Comparison of ENCODE assay signal across 6 cellular contexts in genomic region chr20:63776875-63777274, GRCh38. TPM values are rescaled to one million over a fixed set of nuclear protein-coding genes. Genes with fewer than 3 reads are reported as not detected.
A peak's percentile ranks its signal among the peaks of the same experiment; 100 is the strongest.
DNase-seq lines count a peak whose midpoint lies in the region; ATAC-seq, FAIRE-seq and TF ChIP-seq lines count a peak whose summit lies in the region.
"Not testable (repeated sequence)": the region's sequence is repeated elsewhere in the genome, so short reads cannot be mapped to it uniquely, and the experiment has no call there.
"Had no signal": no experiment of that assay in that cellular context is flagged by ENCODE, and none has a peak within 500 bp of the region (broad histone marks: within the 10 kb centered on the region; RNA-seq: fewer than 3 reads in every experiment).

No MANE protein-coding gene starts in this region.

- H3K27ac Mint-ChIP-seq in glutamatergic neuron (ENCODE audit: unreplicated experiment) (peak overlapping the region; percentile 36), type B pancreatic cell (peak overlapping the region; percentile 43)

- not testable (repeated sequence) for H3K27me3 Mint-ChIP-seq in glutamatergic neuron (ENCODE audit: unreplicated experiment); type B pancreatic cell

- not testable (repeated sequence) for TF ChIP-seq CTCF in HEK293 (tag by site-specific recombination; IDR thresholded peaks at IDR 0.05); H1 (IDR thresholded peaks at IDR 0.05; ENCODE audit: control extremely low read depth in 1 of 3, insufficient read depth in 1 of 3, low read depth in 1 of 3, low read length in 3 of 3); glutamatergic neuron (IDR thresholded peaks at IDR 0.05; ENCODE audit: partially characterized antibody, unreplicated experiment); HepG2 (CRISPR knock-in tag; IDR thresholded peaks at IDR 0.05); type B pancreatic cell (conservative IDR thresholded peaks at IDR 0.05)

- BruUV-seq in HepG2 (replicated peaks; lab: Mats Ljungman, UMichigan): not testable (repeated sequence)

- not testable (repeated sequence) for H3K9me3 ChIP-seq in HEK293 (ENCODE audit: control insufficient read depth, insufficient read depth, low read depth, low read length); H1 (ENCODE audit: insufficient read depth in 2 of 2, low read depth in 1 of 2, low read length in 1 of 2); HepG2 (ENCODE audit: low read length)

- not testable (repeated sequence) for H3K4ac ChIP-seq in H1 (replicated peaks; ENCODE audit: insufficient read length, low read depth, low read length)

- TF ChIP-seq POLR2A in H1 (IDR thresholded peaks at IDR 0.05; ENCODE audit: control extremely low read depth in 1 of 2, low read depth in 2 of 2, low read length in 2 of 2); HepG2 (IDR thresholded peaks at IDR 0.05; ENCODE audit: insufficient read depth in 1 of 2, low read depth in 2 of 2, low read length in 2 of 2): not testable (repeated sequence)

- not testable (repeated sequence) for H2BK15ac ChIP-seq in H1 (ENCODE audit: low read length)

- H2BK12ac ChIP-seq in H1 (ENCODE audit: low read depth, low read length): not testable (repeated sequence)

- in situ Hi-C loops in HepG2 (cut with HindIII; ENCODE audit: extremely low pct_ligation_motif_present, low pct_unique_long_range_greater_than_20kb): not testable (repeated sequence)

- not testable (repeated sequence) for H3K56ac ChIP-seq in H1 (replicated peaks; ENCODE audit: insufficient read length, low read depth, low read length)

- peaks cover 14% of the 10 kb centered on the region for H3K79me1 ChIP-seq in H1 (ENCODE audit: low read depth, low read length)

- not testable (repeated sequence) for H3K9ac ChIP-seq in H1 (replicated peaks in 1 of 4; ENCODE audit: extremely low read depth in 1 of 4, low read depth in 3 of 4, low read length in 3 of 4); HepG2 (ENCODE audit: insufficient read depth, low read depth, low read length)

- H3K27ac ChIP-seq in HEK293 (ENCODE audit: extremely low read depth, low read depth, low read length); H1 (ENCODE audit: low read depth, low read length); HepG2 (ENCODE audit: extremely low read length, insufficient read depth, low read length): not testable (repeated sequence)

- H3K36me3 ChIP-seq in HEK293 (ENCODE audit: control insufficient read depth in 2 of 2, insufficient read depth in 1 of 2, low read length in 2 of 2); H1 (ENCODE audit: control insufficient read depth in 2 of 4, insufficient read depth in 4 of 4, low read length in 3 of 4); HepG2 (replicated peaks in 1 of 2; ENCODE audit: control insufficient read depth in 1 of 2, insufficient read depth in 2 of 2, low read length in 2 of 2): not testable (repeated sequence)

- not testable (repeated sequence) for H3K23ac ChIP-seq in H1 (ENCODE audit: insufficient read length)

- POLR2A ChIA-PET in HEK293 (lab: Yijun Ruan, JAX); HepG2 (lab: Yijun Ruan, JAX): not testable (repeated sequence)
- POLR2A ChIA-PET in H1 (lab: Charles Lee; ENCODE audit: partially characterized antibody): interaction anchor here (1.3 kb wide), 1 partner anchor 10 kb away, joined by 3 read pairs; no protein-coding TSS in a partner anchor

- not testable (repeated sequence) for H3K18ac ChIP-seq in H1 (ENCODE audit: extremely low read depth, low read length)

- intact Hi-C loops in HepG2 (cut with micrococcal nuclease; ENCODE audit: unreplicated experiment): not testable (repeated sequence)

- H2BK120ac ChIP-seq in H1 (replicated peaks; ENCODE audit: low read depth, low read length): not testable (repeated sequence)

- peaks cover 3 to 14% of the 10 kb centered on the region in 2 experiments for H4K20me1 ChIP-seq in H1 (replicated peaks in 1 of 2; ENCODE audit: control insufficient read depth in 1 of 2, insufficient read depth in 2 of 2, low read length in 2 of 2)
- not testable (repeated sequence) for H4K20me1 ChIP-seq in HepG2 (ENCODE audit: insufficient read depth, low read length)

- CTCF ChIA-PET in HEK293 (lab: Yijun Ruan, JAX) (interaction anchor here (1.3 to 3.7 kb wide), 2 partner anchors 9 to 69 kb away, joined by 4 to 29 read pairs; partner anchors contain the start of genes ARFRP1 and ZGPAT), H1 (lab: Charles Lee; ENCODE audit: partially characterized antibody) (interaction anchor here (0.8 to 10.7 kb wide), 8 partner anchors 11 to 123 kb away, joined by 3 to 191 read pairs (median 8); partner anchors contain the start of gene SLC2A4RG)
- CTCF ChIA-PET in HepG2 (lab: Yijun Ruan, JAX; ENCODE audit: low intra/inter-chr PET ratio, low total read pairs): not testable (repeated sequence)

- TF ChIP-seq EP300 in H1 (IDR thresholded peaks at IDR 0.05; ENCODE audit: borderline replicate concordance in 1 of 2, low read depth in 2 of 2, low read length in 2 of 2); HepG2 (IDR thresholded peaks at IDR 0.05; ENCODE audit: low read depth in 2 of 2, low read length in 2 of 2); HepG2 (CRISPR knock-in tag; IDR thresholded peaks at IDR 0.05; ENCODE audit: borderline replicate concordance): not testable (repeated sequence)

- not testable (repeated sequence) for H3K27me3 ChIP-seq in H1 (replicated peaks in 1 of 4; ENCODE audit: control insufficient read depth in 3 of 4, extremely low read depth in 1 of 4, insufficient read depth in 3 of 4, low read length in 3 of 4); HepG2 (ENCODE audit: control insufficient read depth in 1 of 2, insufficient read depth in 2 of 2, low read length in 2 of 2)

- H3K23me2 ChIP-seq in H1 (ENCODE audit: low read depth, low read length): not testable (repeated sequence)

- H3K4me3 ChIP-seq in HEK293 (ENCODE audit: low read depth, low read length); H1 (ENCODE audit: extremely low read depth in 1 of 4, insufficient read depth in 2 of 4, low read depth in 3 of 4, low read length in 4 of 4); HepG2 (replicated peaks in 1 of 3; ENCODE audit: insufficient read depth in 1 of 3, low read depth in 2 of 3, low read length in 3 of 3): not testable (repeated sequence)

- peaks cover 30% of the 10 kb centered on the region for H3K4me1 Mint-ChIP-seq in glutamatergic neuron (ENCODE audit: low read depth, unreplicated experiment)
- H3K4me1 Mint-ChIP-seq in type B pancreatic cell (ENCODE audit: unreplicated experiment): peaks cover 13% of the 10 kb centered on the region

- FAIRE-seq in H1 (lab: Jason Lieb, UNC); HepG2 (lab: Jason Lieb, UNC): not testable (repeated sequence)

- 96% methylated on average over 22 of the region's 23 CpGs; no CpG with 5 or more reads in 1 of the 2 experiments for WGBS in H1 (ENCODE audit: extremely low coverage in 1 of 2, insufficient coverage in 1 of 2, insufficient read length in 1 of 2, insufficient replicate concordance in 2 of 2, low coverage in 1 of 2, low lambda C conversion rate in 2 of 2, missing lambda C conversion rate in 1 of 2), 2 experiments
- 93% methylated on average over 23 of the region's 23 CpGs for WGBS in HepG2 (ENCODE audit: low lambda C conversion rate)

- H3K4me1 ChIP-seq in HEK293 (ENCODE audit: control insufficient read depth, insufficient read depth, low read length); H1 (replicated peaks in 1 of 4; ENCODE audit: control insufficient read depth in 3 of 4, insufficient read depth in 4 of 4, low read length in 3 of 4): not testable (repeated sequence)
- peaks cover 26% of the 10 kb centered on the region for H3K4me1 ChIP-seq in HepG2 (ENCODE audit: insufficient read depth, low read length)

- H3K14ac ChIP-seq in H1 (ENCODE audit: insufficient read length): not testable (repeated sequence)

- H2BK5ac ChIP-seq in H1 (ENCODE audit: low read depth, low read length): not testable (repeated sequence)

- H2AK5ac ChIP-seq in H1 (ENCODE audit: low read depth, low read length): not testable (repeated sequence)

- H2BK20ac ChIP-seq in H1 (ENCODE audit: low read length): not testable (repeated sequence)

- not testable (repeated sequence) for H4K5ac ChIP-seq in H1 (ENCODE audit: insufficient read length, low read depth, low read length)

- ATAC-seq in HepG2: not testable (repeated sequence)

- not testable (repeated sequence) for TF ChIP-seq RAD21 in H1 (IDR thresholded peaks at IDR 0.05 in 1 of 2, conservative IDR thresholded peaks at IDR 0.05 in 1 of 2; ENCODE audit: low read depth in 2 of 2, low read length in 2 of 2); HepG2 (CRISPR knock-in tag; IDR thresholded peaks at IDR 0.05)

- not testable (repeated sequence) for H3K36me3 Mint-ChIP-seq in glutamatergic neuron (ENCODE audit: unreplicated experiment); type B pancreatic cell

- not testable (repeated sequence) for H2AFZ ChIP-seq in H1 (ENCODE audit: low read length); HepG2 (ENCODE audit: low read length)

- DNase-seq in H1 (ENCODE audit: low read depth in 1 of 2, low spot score in 2 of 2); glutamatergic neuron; HepG2 (ENCODE audit: low spot score); type B pancreatic cell (ENCODE audit: extremely low spot score, unreplicated experiment): not testable (repeated sequence)

- not testable (repeated sequence) for H3K9me3 Mint-ChIP-seq in glutamatergic neuron (ENCODE audit: unreplicated experiment); type B pancreatic cell

- H4K8ac ChIP-seq in H1 (ENCODE audit: extremely low read depth, insufficient read depth, low read length): not testable (repeated sequence)

- not testable (repeated sequence) for H4K91ac ChIP-seq in H1 (replicated peaks; ENCODE audit: insufficient read length, low read length)

- H3K79me2 ChIP-seq in H1 (ENCODE audit: control insufficient read depth in 1 of 2, insufficient read depth in 2 of 2, low read length in 2 of 2): peaks cover 4 to 11% of the 10 kb centered on the region in 2 experiments; a peak in 2 of 4 replicates
- H3K79me2 ChIP-seq in HepG2 (ENCODE audit: insufficient read depth, low read length): not testable (repeated sequence)

- H3K4me3 Mint-ChIP-seq in glutamatergic neuron (ENCODE audit: unreplicated experiment); type B pancreatic cell: not testable (repeated sequence)

- not testable (repeated sequence) for H3K4me2 ChIP-seq in H1 (ENCODE audit: insufficient read depth in 1 of 2, low read depth in 2 of 2, low read length in 2 of 2); HepG2 (ENCODE audit: low read depth, low read length)

RNA-seq across cellular contexts. Expression of gene SLC2A4RG, which starts 37.3 kb away (rescaled TPM):
- 25.0 and 29.1 TPM in 2 replicates for total RNA-seq in H1 (2021; fragmentation: NEBNext Ultra II Directional; extraction: Animal tissue kit (Norgen Biotek cat#: 25700))
- polyA plus RNA-seq in H1 (2011; rRNA removed) (15.9 and 32.9 TPM in 2 replicates), HepG2 (2011; rRNA removed) (95.9 and 105 TPM in 2 replicates)
- polyA plus RNA-seq in H1 (2011; cell fraction: cytosol; rRNA removed): 25.5 TPM
- polyA plus RNA-seq in H1 (2011; cell fraction: nucleus; rRNA removed): 164 TPM
- polyA plus RNA-seq in H1 (2012, experiment 1 of 2): 12.2 to 32.2 TPM (median 25.5 TPM) in 4 replicates
- 12.8 TPM for polyA plus RNA-seq in H1 (2012, experiment 2 of 2)
- 33.5 TPM for polyA plus RNA-seq in H1 (2013, experiment 1 of 2)
- 30.8 TPM for polyA plus RNA-seq in H1 (2013, experiment 2 of 2)
- 2.3 and 2.8 TPM in 2 replicates for polyA minus RNA-seq in H1 (2011; rRNA and poly(A)+ RNA removed)
- 14.1 TPM for polyA minus RNA-seq in H1 (2011; cell fraction: cytosol; rRNA and poly(A)+ RNA removed)
- 22.7 TPM for polyA minus RNA-seq in H1 (2011; cell fraction: nucleus; rRNA and poly(A)+ RNA removed)
- total RNA-seq in glutamatergic neuron (ENCODE audit: unreplicated experiment) (47.9 TPM), HepG2 (2016; rRNA removed; fragmentation: Illumina TruSeq; extraction: Trizol) (47.4 and 91.4 TPM in 2 replicates), type B pancreatic cell (ENCODE audit: low replicate concordance) (52.6 and 75.6 TPM in 2 replicates)
- total RNA-seq in HepG2 (2016; cell fraction: cytosol; rRNA removed; fragmentation: Illumina TruSeq; extraction: Trizol; ENCODE audit: low read depth): 129 and 134 TPM in 2 replicates
- 39.6 and 94.5 TPM in 2 replicates for total RNA-seq in HepG2 (2016; cell fraction: insoluble cytoplasmic fraction; rRNA removed; fragmentation: Illumina TruSeq; extraction: Trizol)
- total RNA-seq in HepG2 (2016; cell fraction: membrane; rRNA removed; fragmentation: Illumina TruSeq; extraction: Trizol): 171 and 186 TPM in 2 replicates
- 92.1 and 130 TPM in 2 replicates for total RNA-seq in HepG2 (2016; cell fraction: nucleus; rRNA removed; fragmentation: Illumina TruSeq; extraction: Trizol)
- polyA plus RNA-seq in HepG2 (2011; cell fraction: cytosol; rRNA removed): 36.7 and 62.3 TPM in 2 replicates
- 581 and 754 TPM in 2 replicates for polyA plus RNA-seq in HepG2 (2011; cell fraction: nucleus; rRNA removed)
- 65.4 and 92.2 TPM in 2 replicates for polyA plus RNA-seq in HepG2 (2012)
- polyA plus RNA-seq in HepG2 (2016; cell fraction: cytosol; fragmentation: Illumina TruSeq; extraction: Trizol; ENCODE audit: low read depth): 354 and 372 TPM in 2 replicates
- polyA plus RNA-seq in HepG2 (2016; cell fraction: insoluble cytoplasmic fraction; fragmentation: Illumina TruSeq; extraction: Trizol; ENCODE audit: low read depth): 107 and 130 TPM in 2 replicates
- polyA plus RNA-seq in HepG2 (2016; cell fraction: membrane; fragmentation: Illumina TruSeq; extraction: Trizol; ENCODE audit: low read depth): 352 and 381 TPM in 2 replicates
- polyA plus RNA-seq in HepG2 (2016; cell fraction: nucleus; fragmentation: Illumina TruSeq; extraction: Trizol; ENCODE audit: insufficient read depth, low read depth): 510 and 535 TPM in 2 replicates
- 23.9 and 51.3 TPM in 2 replicates for polyA minus RNA-seq in HepG2 (2011; rRNA and poly(A)+ RNA removed; ENCODE audit: low replicate concordance)
- 24.3 and 27.0 TPM in 2 replicates for polyA minus RNA-seq in HepG2 (2011; cell fraction: cytosol; rRNA and poly(A)+ RNA removed)
- polyA minus RNA-seq in HepG2 (2011; cell fraction: nucleus; rRNA and poly(A)+ RNA removed): 61.3 and 75.8 TPM in 2 replicates

RNA-seq across cellular contexts. Expression of gene LIME1, which starts 40.4 kb away (rescaled TPM):
- total RNA-seq in H1 (2021; fragmentation: NEBNext Ultra II Directional; extraction: Animal tissue kit (Norgen Biotek cat#: 25700)): 3.3 and 4.5 TPM in 2 replicates
- polyA plus RNA-seq in H1 (2011; rRNA removed): 5.9 and 9.5 TPM in 2 replicates
- polyA plus RNA-seq in H1 (2011; cell fraction: cytosol; rRNA removed): 4.9 TPM
- polyA plus RNA-seq in H1 (2011; cell fraction: nucleus; rRNA removed): 19.4 TPM
- polyA plus RNA-seq in H1 (2012, experiment 1 of 2): 2.2 to 3.8 TPM (median 2.7 TPM) in 4 replicates
- 3.0 TPM for polyA plus RNA-seq in H1 (2012, experiment 2 of 2)
- polyA plus RNA-seq in H1 (2013, experiment 1 of 2): 1.8 TPM
- 1.7 TPM for polyA plus RNA-seq in H1 (2013, experiment 2 of 2)
- 0.28 and 0.37 TPM in 2 replicates for polyA minus RNA-seq in H1 (2011; rRNA and poly(A)+ RNA removed)
- 4.0 TPM for polyA minus RNA-seq in H1 (2011; cell fraction: cytosol; rRNA and poly(A)+ RNA removed)
- polyA minus RNA-seq in H1 (2011; cell fraction: nucleus; rRNA and poly(A)+ RNA removed): 5.9 TPM
- total RNA-seq in glutamatergic neuron (ENCODE audit: unreplicated experiment): 16.6 TPM
- 51.5 and 61.5 TPM in 2 replicates for total RNA-seq in HepG2 (2016; rRNA removed; fragmentation: Illumina TruSeq; extraction: Trizol)
- 59.8 and 81.2 TPM in 2 replicates for total RNA-seq in HepG2 (2016; cell fraction: cytosol; rRNA removed; fragmentation: Illumina TruSeq; extraction: Trizol; ENCODE audit: low read depth)
- total RNA-seq in HepG2 (2016; cell fraction: insoluble cytoplasmic fraction; rRNA removed; fragmentation: Illumina TruSeq; extraction: Trizol): 46.5 and 57.9 TPM in 2 replicates
- total RNA-seq in HepG2 (2016; cell fraction: membrane; rRNA removed; fragmentation: Illumina TruSeq; extraction: Trizol): 59.4 and 77.4 TPM in 2 replicates
- 31.7 and 32.4 TPM in 2 replicates for total RNA-seq in HepG2 (2016; cell fraction: nucleus; rRNA removed; fragmentation: Illumina TruSeq; extraction: Trizol)
- polyA plus RNA-seq in HepG2 (2011; rRNA removed): 13.0 and 23.5 TPM in 2 replicates
- 20.4 and 43.4 TPM in 2 replicates for polyA plus RNA-seq in HepG2 (2011; cell fraction: cytosol; rRNA removed)
- polyA plus RNA-seq in HepG2 (2011; cell fraction: nucleus; rRNA removed): 145 and 202 TPM in 2 replicates
- polyA plus RNA-seq in HepG2 (2012): 14.6 and 20.3 TPM in 2 replicates
- 90.7 and 108 TPM in 2 replicates for polyA plus RNA-seq in HepG2 (2016; cell fraction: cytosol; fragmentation: Illumina TruSeq; extraction: Trizol; ENCODE audit: low read depth)
- 72.4 and 82.2 TPM in 2 replicates for polyA plus RNA-seq in HepG2 (2016; cell fraction: insoluble cytoplasmic fraction; fragmentation: Illumina TruSeq; extraction: Trizol; ENCODE audit: low read depth)
- 75.9 and 77.5 TPM in 2 replicates for polyA plus RNA-seq in HepG2 (2016; cell fraction: membrane; fragmentation: Illumina TruSeq; extraction: Trizol; ENCODE audit: low read depth)
- 89.9 and 96.0 TPM in 2 replicates for polyA plus RNA-seq in HepG2 (2016; cell fraction: nucleus; fragmentation: Illumina TruSeq; extraction: Trizol; ENCODE audit: insufficient read depth, low read depth)
- 2.1 and 20.3 TPM in 2 replicates for polyA minus RNA-seq in HepG2 (2011; rRNA and poly(A)+ RNA removed; ENCODE audit: low replicate concordance)
- polyA minus RNA-seq in HepG2 (2011; cell fraction: cytosol; rRNA and poly(A)+ RNA removed): 22.2 and 31.7 TPM in 2 replicates
- 13.2 and 15.8 TPM in 2 replicates for polyA minus RNA-seq in HepG2 (2011; cell fraction: nucleus; rRNA and poly(A)+ RNA removed)
- total RNA-seq in type B pancreatic cell (ENCODE audit: low replicate concordance): 6.3 and 11.3 TPM in 2 replicates

RNA-seq across cellular contexts. Expression of gene ZBTB46, which starts 54.2 kb away (rescaled TPM):
- total RNA-seq in H1 (2021; fragmentation: NEBNext Ultra II Directional; extraction: Animal tissue kit (Norgen Biotek cat#: 25700)): 21.1 and 22.4 TPM in 2 replicates
- polyA plus RNA-seq in H1 (2011; rRNA removed): 6.4 and 10.7 TPM in 2 replicates
- 8.6 TPM for polyA plus RNA-seq in H1 (2011; cell fraction: cytosol; rRNA removed)
- 14.3 TPM for polyA plus RNA-seq in H1 (2011; cell fraction: nucleus; rRNA removed)
- 8.5 to 11.4 TPM (median 10.9 TPM) in 4 replicates for polyA plus RNA-seq in H1 (2012, experiment 1 of 2)
- polyA plus RNA-seq in H1 (2012, experiment 2 of 2): 11.3 TPM
- polyA plus RNA-seq in H1 (2013, experiment 1 of 2): 7.1 TPM
- polyA plus RNA-seq in H1 (2013, experiment 2 of 2): 7.8 TPM
- 32.8 and 34.9 TPM in 2 replicates for polyA minus RNA-seq in H1 (2011; rRNA and poly(A)+ RNA removed)
- 22.2 TPM for polyA minus RNA-seq in H1 (2011; cell fraction: cytosol; rRNA and poly(A)+ RNA removed)
- 18.9 TPM for polyA minus RNA-seq in H1 (2011; cell fraction: nucleus; rRNA and poly(A)+ RNA removed)
- total RNA-seq in glutamatergic neuron (ENCODE audit: unreplicated experiment): 94.4 TPM
- total RNA-seq in HepG2 (2016; rRNA removed; fragmentation: Illumina TruSeq; extraction: Trizol): 10.9 and 13.5 TPM in 2 replicates
- total RNA-seq in HepG2 (2016; cell fraction: cytosol; rRNA removed; fragmentation: Illumina TruSeq; extraction: Trizol; ENCODE audit: low read depth): 74.9 and 80.6 TPM in 2 replicates
- total RNA-seq in HepG2 (2016; cell fraction: insoluble cytoplasmic fraction; rRNA removed; fragmentation: Illumina TruSeq; extraction: Trizol): 10.9 and 15.4 TPM in 2 replicates
- total RNA-seq in HepG2 (2016; cell fraction: membrane; rRNA removed; fragmentation: Illumina TruSeq; extraction: Trizol): 51.8 and 55.2 TPM in 2 replicates
- 8.7 and 9.2 TPM in 2 replicates for total RNA-seq in HepG2 (2016; cell fraction: nucleus; rRNA removed; fragmentation: Illumina TruSeq; extraction: Trizol)
- polyA plus RNA-seq in HepG2 (2011; rRNA removed): 1.6 and 2.7 TPM in 2 replicates
- 1.6 and 2.0 TPM in 2 replicates for polyA plus RNA-seq in HepG2 (2011; cell fraction: cytosol; rRNA removed)
- polyA plus RNA-seq in HepG2 (2011; cell fraction: nucleus; rRNA removed): 7.2 and 7.6 TPM in 2 replicates
- 3.8 and 5.3 TPM in 2 replicates for polyA plus RNA-seq in HepG2 (2012)
- polyA plus RNA-seq in HepG2 (2016; cell fraction: cytosol; fragmentation: Illumina TruSeq; extraction: Trizol; ENCODE audit: low read depth): 0.45 and 0.85 TPM in 2 replicates
- 3.9 and 4.2 TPM in 2 replicates for polyA plus RNA-seq in HepG2 (2016; cell fraction: insoluble cytoplasmic fraction; fragmentation: Illumina TruSeq; extraction: Trizol; ENCODE audit: low read depth)
- polyA plus RNA-seq in HepG2 (2016; cell fraction: membrane; fragmentation: Illumina TruSeq; extraction: Trizol; ENCODE audit: low read depth): 1.4 and 1.5 TPM in 2 replicates
- polyA plus RNA-seq in HepG2 (2016; cell fraction: nucleus; fragmentation: Illumina TruSeq; extraction: Trizol; ENCODE audit: insufficient read depth, low read depth): 7.1 and 7.5 TPM in 2 replicates
- polyA minus RNA-seq in HepG2 (2011; rRNA and poly(A)+ RNA removed; ENCODE audit: low replicate concordance): 18.8 and 33.6 TPM in 2 replicates
- 8.3 and 9.0 TPM in 2 replicates for polyA minus RNA-seq in HepG2 (2011; cell fraction: cytosol; rRNA and poly(A)+ RNA removed)
- 5.4 and 9.1 TPM in 2 replicates for polyA minus RNA-seq in HepG2 (2011; cell fraction: nucleus; rRNA and poly(A)+ RNA removed)
- 9.8 and 13.6 TPM in 2 replicates for total RNA-seq in type B pancreatic cell (ENCODE audit: low replicate concordance)
- total RNA-seq: CD8-positive, alpha-beta T cell had no signal
